ENCODE assay signal across 13 cellular contexts in the genomic region with DNA sequence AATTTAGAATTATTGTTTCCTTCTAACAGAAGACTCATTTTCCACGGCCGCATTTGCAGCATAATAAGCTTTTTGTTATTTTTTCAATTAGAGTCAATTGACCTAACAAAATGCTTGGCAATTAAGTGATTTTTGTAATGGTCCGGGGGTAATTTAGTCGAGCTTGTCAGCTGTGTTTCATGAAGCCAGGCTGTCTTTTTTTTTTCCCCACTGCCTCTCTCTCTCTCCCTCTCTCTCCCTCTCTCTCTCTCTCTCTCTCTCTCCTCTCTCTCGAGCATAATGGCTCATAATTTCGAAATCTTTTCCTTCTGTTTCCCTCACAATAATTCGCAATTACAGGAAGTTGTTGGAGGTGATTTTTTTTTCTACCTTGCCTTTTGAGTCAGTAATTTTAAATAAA.
DNase-seq lines count a peak whose midpoint lies in the region; ATAC-seq and TF ChIP-seq lines count a peak whose summit lies in the region.
"Had no signal": no experiment of that assay in that cellular context is flagged by ENCODE, and none has a peak within 500 bp of the region (broad histone marks: within the 10 kb centered on the region; RNA-seq: fewer than 3 reads in every experiment).

No MANE protein-coding gene starts in this region.

- DNase-seq in CD4-positive, alpha-beta memory T cell, result peak in 2 of 5 donors; percentile 24 to 31
- no peak for DNase-seq in activated T-helper 1 cell treated with anti-CD3 and anti-CD28 coated beads, Interleukin-12 subunit alpha, Interleukin-12 subunit beta, Interleukin-2, Interleukin-4 antibody, amounts not matched to agents 30 ng/mL and 10 ng/mL and 1 ng/mL, durations not matched to agents 14 hours and 24 hours and 36 hours (ENCODE audit: low spot score)
- DNase-seq in medulla oblongata (ENCODE audit: extremely low spot score) (peak; percentile 54), tibial artery (no peak)
- DNase-seq: NCI-H187, PC-9, sigmoid colon, T-helper 9 cell had no signal

- CTCF ChIA-PET in CD4-positive, alpha-beta memory T cell (lab: Charles Lee; ENCODE audit: partially characterized antibody), result interaction anchor here (0.7 to 8.6 kb wide), 32 partner anchors 11 to 1137 kb away, joined by 3 to 100 read pairs (median 5); partner anchors contain the start of gene BCL11B
- CTCF ChIA-PET in HEK293 (lab: Yijun Ruan, JAX), result interaction anchor here (0.7 to 1.1 kb wide), 8 partner anchors 19 to 627 kb away, joined by 3 to 6 read pairs (median 4); no protein-coding TSS in a partner anchor

- H3K4me3 ChIP-seq in CD4-positive, alpha-beta memory T cell (ENCODE audit: low read length in 2 of 2), result no peak overlapping the region
- H3K4me3 ChIP-seq in HEK293 (ENCODE audit: low read depth, low read length), result no peak overlapping the region
- no peak overlapping the region for H3K4me3 ChIP-seq in tibial artery
- H3K4me3 ChIP-seq: HAP-1, PC-9, sigmoid colon, thoracic aorta had no signal

- POLR2A ChIA-PET in CD4-positive, alpha-beta memory T cell (lab: Charles Lee; ENCODE audit: partially characterized antibody), result interaction anchor here (0.6 to 11.1 kb wide), 11 partner anchors 32 to 1130 kb away, joined by 3 to 265 read pairs (median 7); partner anchors contain the start of gene BCL11B
- POLR2A ChIA-PET in HEK293 (lab: Yijun Ruan, JAX), result no interaction called here

- H3K9me3 Mint-ChIP-seq in CD4-positive, alpha-beta memory T cell, result peaks cover 0 to 2% (median 0%) of the 10 kb centered on the region in 8 donors
- no peaks in the 10 kb centered on the region for H3K9me3 Mint-ChIP-seq in activated T-helper 1 cell treated with anti-CD3 and anti-CD28 coated beads, Interleukin-12 subunit alpha, Interleukin-12 subunit beta, Interleukin-2, Interleukin-4 antibody, amounts not matched to agents 30 ng/mL and 10 ng/mL and 1 ng/mL, durations not matched to agents 14 hours and 24 hours and 36 hours

- H3K9me3 ChIP-seq in CD4-positive, alpha-beta memory T cell (ENCODE audit: control insufficient read depth in 1 of 2, low read length in 2 of 2), result no peaks in the 10 kb centered on the region
- no peaks in the 10 kb centered on the region for H3K9me3 ChIP-seq in HEK293 (ENCODE audit: control insufficient read depth, insufficient read depth, low read depth, low read length)
- no peaks in the 10 kb centered on the region for H3K9me3 ChIP-seq in tibial artery
- H3K9me3 ChIP-seq: HAP-1, sigmoid colon, thoracic aorta had no signal

- intact Hi-C loops in CD4-positive, alpha-beta memory T cell (cut with micrococcal nuclease), result loop anchor here (1.0 to 10.0 kb wide), 11 partner anchors 89 to 1135 kb away; partner anchors contain the start of gene BCL11B
- intact Hi-C loops in activated T-helper 1 cell treated with anti-CD3 and anti-CD28 coated beads, Interleukin-12 subunit alpha, Interleukin-12 subunit beta, Interleukin-2, Interleukin-4 antibody, amounts not matched to agents 30 ng/mL and 10 ng/mL and 1 ng/mL, durations not matched to agents 14 hours and 24 hours and 36 hours (cut with micrococcal nuclease), result loop anchor here (1.0 to 10.0 kb wide), 14 partner anchors 32 to 1277 kb away; no protein-coding TSS in a partner anchor
- intact Hi-C loops in tibial artery (cut with DNase I; ENCODE audit: low total_unique reads), result no loop called here

- H3K27ac Mint-ChIP-seq in CD4-positive, alpha-beta memory T cell, result peak overlapping the region; percentile 84 to 96 (median 92)
- peak overlapping the region; percentile 87 for H3K27ac Mint-ChIP-seq in activated T-helper 1 cell treated with anti-CD3 and anti-CD28 coated beads, Interleukin-12 subunit alpha, Interleukin-12 subunit beta, Interleukin-2, Interleukin-4 antibody, amounts not matched to agents 30 ng/mL and 10 ng/mL and 1 ng/mL, durations not matched to agents 14 hours and 24 hours and 36 hours

- H3K4me1 Mint-ChIP-seq in CD4-positive, alpha-beta memory T cell, result peaks cover 54 to 85% (median 70%) of the 10 kb centered on the region in 4 donors
- peaks cover 77% of the 10 kb centered on the region for H3K4me1 Mint-ChIP-seq in activated T-helper 1 cell treated with anti-CD3 and anti-CD28 coated beads, Interleukin-12 subunit alpha, Interleukin-12 subunit beta, Interleukin-2, Interleukin-4 antibody, amounts not matched to agents 30 ng/mL and 10 ng/mL and 1 ng/mL, durations not matched to agents 14 hours and 24 hours and 36 hours (ENCODE audit: low read depth)

- H3K4me1 ChIP-seq in CD4-positive, alpha-beta memory T cell (ENCODE audit: insufficient read depth, low read length), result peaks cover 80% of the 10 kb centered on the region
- no peaks in the 10 kb centered on the region; the same call in 1 of the 2 replicates for H3K4me1 ChIP-seq in HEK293 (ENCODE audit: control insufficient read depth, insufficient read depth, low read length)
- no peaks in the 10 kb centered on the region for H3K4me1 ChIP-seq in tibial artery
- H3K4me1 ChIP-seq: sigmoid colon had no signal

- no peak overlapping the region for H3K27ac ChIP-seq in CD4-positive, alpha-beta memory T cell (ENCODE audit: low read depth, low read length)
- H3K27ac ChIP-seq in HEK293 (ENCODE audit: extremely low read depth, low read depth, low read length) (no peak overlapping the region), tibial artery (no peak overlapping the region)
- H3K27ac ChIP-seq: PC-9, sigmoid colon, thoracic aorta had no signal

- no peaks in the 10 kb centered on the region for H3K27me3 ChIP-seq in CD4-positive, alpha-beta memory T cell (ENCODE audit: insufficient read depth, low read length)
- peaks cover 0 to 14% of the 10 kb centered on the region in 2 donors for H3K27me3 ChIP-seq in tibial artery

- TF ChIP-seq CTCF in HEK293 (tag by site-specific recombination; IDR thresholded peaks at IDR 0.05) (no peak), tibial artery (IDR thresholded peaks at IDR 0.05) (no peak)

- H3K36me3 Mint-ChIP-seq in CD4-positive, alpha-beta memory T cell, result no peaks in the 10 kb centered on the region
- H3K36me3 Mint-ChIP-seq in activated T-helper 1 cell treated with anti-CD3 and anti-CD28 coated beads, Interleukin-12 subunit alpha, Interleukin-12 subunit beta, Interleukin-2, Interleukin-4 antibody, amounts not matched to agents 30 ng/mL and 10 ng/mL and 1 ng/mL, durations not matched to agents 14 hours and 24 hours and 36 hours (ENCODE audit: low read depth), result peaks cover 1% of the 10 kb centered on the region

- peak overlapping the region; percentile 74 to 88 (median 79) for H3K4me3 Mint-ChIP-seq in CD4-positive, alpha-beta memory T cell
- H3K4me3 Mint-ChIP-seq in activated T-helper 1 cell treated with anti-CD3 and anti-CD28 coated beads, Interleukin-12 subunit alpha, Interleukin-12 subunit beta, Interleukin-2, Interleukin-4 antibody, amounts not matched to agents 30 ng/mL and 10 ng/mL and 1 ng/mL, durations not matched to agents 14 hours and 24 hours and 36 hours, result peak overlapping the region; percentile 78

- H3K27me3 Mint-ChIP-seq in CD4-positive, alpha-beta memory T cell, result no peaks in the 10 kb centered on the region
- H3K27me3 Mint-ChIP-seq in activated T-helper 1 cell treated with anti-CD3 and anti-CD28 coated beads, Interleukin-12 subunit alpha, Interleukin-12 subunit beta, Interleukin-2, Interleukin-4 antibody, amounts not matched to agents 30 ng/mL and 10 ng/mL and 1 ng/mL, durations not matched to agents 14 hours and 24 hours and 36 hours (ENCODE audit: insufficient read depth), result no peaks in the 10 kb centered on the region

- ATAC-seq in HG03159 (IDR thresholded peaks at IDR 0.05; ENCODE audit: unreplicated experiment) (no peak), HG02970 (IDR thresholded peaks at IDR 0.05; ENCODE audit: low FRiP score, unreplicated experiment) (no peak)

- no peaks in the 10 kb centered on the region for H3K36me3 ChIP-seq in CD4-positive, alpha-beta memory T cell (ENCODE audit: insufficient read depth, low read length)
- H3K36me3 ChIP-seq in HEK293 (ENCODE audit: control insufficient read depth in 2 of 2, insufficient read depth in 1 of 2, low read length in 2 of 2) (no peaks in the 10 kb centered on the region), tibial artery (no peaks in the 10 kb centered on the region)
- H3K36me3 ChIP-seq: HAP-1, sigmoid colon, thoracic aorta had no signal

TF ChIP-seq in HEK293, 187 proteins besides CTCF, POLR2A, EP300 and RAD21:
- TF ChIP-seq ZNF560 (tag by site-specific recombination; IDR thresholded peaks at IDR 0.05; ENCODE audit: borderline replicate concordance), result no peak
- TF ChIP-seq ZNF596 (tag by site-specific recombination; IDR thresholded peaks at IDR 0.05), result peak; percentile 70; the same call in 1 of the 2 replicates
- TF ChIP-seq ZNF121 (tag by site-specific recombination; IDR thresholded peaks at IDR 0.05), result no peak
- TF ChIP-seq ZNF548 (tag by site-specific recombination; IDR thresholded peaks at IDR 0.05), result no peak
- TF ChIP-seq, protein P1, sequence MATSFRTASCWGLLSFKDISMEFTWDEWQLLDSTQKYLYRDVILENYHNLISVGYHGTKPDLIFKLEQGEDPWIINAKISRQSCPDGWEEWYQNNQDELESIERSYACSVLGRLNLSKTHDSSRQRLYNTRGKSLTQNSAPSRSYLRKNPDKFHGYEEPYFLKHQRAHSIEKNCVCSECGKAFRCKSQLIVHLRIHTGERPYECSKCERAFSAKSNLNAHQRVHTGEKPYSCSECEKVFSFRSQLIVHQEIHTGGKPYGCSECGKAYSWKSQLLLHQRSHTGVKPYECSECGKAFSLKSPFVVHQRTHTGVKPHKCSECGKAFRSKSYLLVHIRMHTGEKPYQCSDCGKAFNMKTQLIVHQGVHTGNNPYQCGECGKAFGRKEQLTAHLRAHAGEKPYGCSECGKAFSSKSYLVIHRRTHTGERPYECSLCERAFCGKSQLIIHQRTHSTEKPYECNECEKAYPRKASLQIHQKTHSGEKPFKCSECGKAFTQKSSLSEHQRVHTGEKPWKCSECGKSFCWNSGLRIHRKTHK (tag by site-specific recombination; IDR thresholded peaks at IDR 0.05), result no peak
- no peak for TF ChIP-seq ZNF701 (tag by site-specific recombination; IDR thresholded peaks at IDR 0.05)
- no peak for TF ChIP-seq ZNF837 (tag by site-specific recombination; IDR thresholded peaks at IDR 0.05)
- no peak for TF ChIP-seq ZNF2 (tag by site-specific recombination; IDR thresholded peaks at IDR 0.05)
- TF ChIP-seq ZNF473 (tag by site-specific recombination; IDR thresholded peaks at IDR 0.05), result no peak
